ENCODE assay signal across 8 cellular contexts in genomic region chr1:207077470-207078377, GRCh38. TPM values are rescaled to one million over a fixed set of nuclear protein-coding genes. Genes with fewer than 3 reads are reported as not detected.
A peak's percentile ranks its signal among the peaks of the same experiment; 100 is the strongest.
DNase-seq lines count a peak whose midpoint lies in the region; ATAC-seq, FAIRE-seq and TF ChIP-seq lines count a peak whose summit lies in the region.

No MANE protein-coding gene starts in this region.

- H3K4me3 ChIP-seq in HFF-Myc (replicated peaks; ENCODE audit: low read depth, low read length) = no peak overlapping the region
- H3K4me3 ChIP-seq in bronchial epithelial cell (ENCODE audit: low read depth, low read length) = no peak overlapping the region
- H3K4me3 ChIP-seq in keratinocyte (ENCODE audit: control insufficient read depth in 2 of 3, extremely low read depth in 1 of 3, insufficient read depth in 2 of 3, low read depth in 1 of 3, low read length in 3 of 3) = no peak overlapping the region

- no peak overlapping the region for H3K4me3 Mint-ChIP-seq in WTC11

- no peak overlapping the region for H3K9ac ChIP-seq in keratinocyte (ENCODE audit: control insufficient read depth, extremely low read depth, insufficient read depth, low read length)

- H3K36me3 ChIP-seq in bronchial epithelial cell (ENCODE audit: control insufficient read depth, insufficient read depth, low read length) = no peaks in the 10 kb centered on the region
- H3K36me3 ChIP-seq in keratinocyte (ENCODE audit: control insufficient read depth in 2 of 2, extremely low read depth in 1 of 2, insufficient read depth in 2 of 2, low read length in 2 of 2) = peaks cover 6 to 8% of the 10 kb centered on the region in 2 experiments

- H3K9me3 ChIP-seq in keratinocyte (ENCODE audit: control insufficient read depth, low read depth, low read length) = no peaks in the 10 kb centered on the region

- POLR2A ChIA-PET in WTC11 (lab: Charles Lee) = no interaction called here

- no peak overlapping the region for H2AFZ ChIP-seq in keratinocyte (ENCODE audit: control insufficient read depth, low read length)

- CTCF ChIA-PET in WTC11 (lab: Charles Lee) = no interaction called here

- no peak overlapping the region for H3K27ac Mint-ChIP-seq in WTC11

- H3K36me3 Mint-ChIP-seq in WTC11 = peaks cover 4% of the 10 kb centered on the region; the same call in 1 of the 2 replicates

- H3K27ac ChIP-seq in keratinocyte (ENCODE audit: control insufficient read depth, insufficient read depth, low read length) = no peak overlapping the region

- H3K4me1 Mint-ChIP-seq in WTC11 = peaks cover 12% of the 10 kb centered on the region

- H3K79me2 ChIP-seq in keratinocyte (ENCODE audit: control insufficient read depth, insufficient read depth, low read length) = no peaks in the 10 kb centered on the region

- TF ChIP-seq CTCF in HFF-Myc (IDR thresholded peaks at IDR 0.05; ENCODE audit: low read depth, low read length, missing control alignments) (peak; percentile 82), WTC11 (IDR thresholded peaks at IDR 0.05) (peak; percentile 74), bronchial epithelial cell (IDR thresholded peaks at IDR 0.05; ENCODE audit: insufficient read depth, low read length, severe bottlenecking) (peak; percentile 83), keratinocyte (optimal IDR thresholded peaks at IDR 0.05 in 1 of 3, IDR thresholded peaks at IDR 0.05 in 1 of 3, conservative IDR thresholded peaks at IDR 0.05 in 1 of 3; ENCODE audit: extremely low read depth in 1 of 3, insufficient read depth in 2 of 3, low read length in 3 of 3) (peak; percentile 81 to 87 (median 85))

- FAIRE-seq in bronchial epithelial cell (lab: Jason Lieb, UNC) (no peak), keratinocyte (lab: Jason Lieb, UNC) (peak; percentile 97)

- H3K9me3 Mint-ChIP-seq in WTC11 = no peaks in the 10 kb centered on the region

- dilution Hi-C loops in keratinocyte (cut with MboI; ENCODE audit: extremely low pct_ligation_motif_present, low sequenced_read_pairs) = no loop called here

- no peaks in the 10 kb centered on the region for H4K20me1 ChIP-seq in keratinocyte (ENCODE audit: control insufficient read depth, extremely low read depth, insufficient read depth, low read length)

- H3K4me1 ChIP-seq in keratinocyte (ENCODE audit: control insufficient read depth, extremely low read depth, insufficient read depth, low read length) = peaks cover 33% of the 10 kb centered on the region

- H3K4me2 ChIP-seq in keratinocyte (ENCODE audit: control insufficient read depth, extremely low read depth, insufficient read depth, low read depth, low read length) = no peak overlapping the region

- H3K27me3 ChIP-seq in bronchial epithelial cell (ENCODE audit: control insufficient read depth, insufficient read depth, low read length) (no peaks in the 10 kb centered on the region), keratinocyte (ENCODE audit: control insufficient read depth, extremely low read depth, insufficient read depth, low read length) (no peaks in the 10 kb centered on the region)

- peak; percentile 87 for ATAC-seq in WTC11
- ATAC-seq in GM21786 (IDR thresholded peaks at IDR 0.05; ENCODE audit: unreplicated experiment) = no peak

- DNase-seq in DMS114 treated with DMSO at 0.1 percent for 48 hours (lab: John Stamatoyannopoulos, UW; ENCODE audit: unreplicated experiment) (peak; percentile 50), HFF-Myc (ENCODE audit: extremely low read depth, low read depth) (peak; percentile 64), NCI-H2227 (lab: John Stamatoyannopoulos, UW; ENCODE audit: unreplicated experiment) (peak; percentile 78), WTC11 (ENCODE audit: low spot score) (peak; percentile 46), bronchial epithelial cell (ENCODE audit: low read depth) (peak; percentile 84), keratinocyte (ENCODE audit: low read depth, low spot score) (no peak)
- peak; percentile 44 to 68 for DNase-seq in stimulated activated CD4-positive, alpha-beta T cell treated with anti-CD3 and anti-CD28 coated beads, Interleukin-2, amount 100 ng/mL, for 24 hours

- no peaks in the 10 kb centered on the region for H3K27me3 Mint-ChIP-seq in WTC11 (ENCODE audit: low read depth)

- H3K9me1 ChIP-seq in keratinocyte (ENCODE audit: control insufficient read depth, extremely low read depth, insufficient read depth, low read length) = no peaks in the 10 kb centered on the region

TF ChIP-seq in WTC11, 78 proteins besides CTCF, POLR2A, EP300 and RAD21 (continues in another document):
- no peak for TF ChIP-seq MLX (CRISPR knock-in tag; IDR thresholded peaks at IDR 0.05)
- TF ChIP-seq SOX15 (CRISPR knock-in tag; IDR thresholded peaks at IDR 0.05) = no peak
- no peak for TF ChIP-seq ZBTB43 (CRISPR knock-in tag; IDR thresholded peaks at IDR 0.05)
- no peak for TF ChIP-seq MAX (CRISPR knock-in tag; IDR thresholded peaks at IDR 0.05)
- no peak for TF ChIP-seq MXD4 (CRISPR knock-in tag; IDR thresholded peaks at IDR 0.05; ENCODE audit: borderline replicate concordance)

RNA-seq across cellular contexts. Expression of gene C4BPB, which starts 10.9 kb away (rescaled TPM):
- total RNA-seq in WTC11 (2021) = 0.26 to 0.30 TPM in 2 of 3 replicates, not detected in the other
- not detected in 2 replicates for total RNA-seq in bronchial epithelial cell
- polyA plus RNA-seq in keratinocyte = not detected in 3 replicates
- not detected for polyA plus RNA-seq in keratinocyte (2011; ENCODE audit: low read depth)
- polyA plus RNA-seq in keratinocyte (2011; cell fraction: cytosol; rRNA removed) = not detected in 2 replicates
- polyA plus RNA-seq in keratinocyte (2011; cell fraction: nucleus; rRNA removed) = not detected in 2 replicates
- not detected in 2 replicates for polyA plus RNA-seq in keratinocyte (2012; ENCODE audit: low replicate concordance)
- polyA minus RNA-seq in keratinocyte = not detected in 3 replicates
- polyA minus RNA-seq in keratinocyte (2011; cell fraction: cytosol; rRNA and poly(A)+ RNA removed) = 3.5 TPM
- polyA minus RNA-seq in keratinocyte (2011; cell fraction: nucleus; rRNA and poly(A)+ RNA removed) = 1.3 and 1.5 TPM in 2 replicates

RNA-seq across cellular contexts. Expression of gene PFKFB2, which starts 24.6 kb away (rescaled TPM):
- total RNA-seq in WTC11 (2021) (16.8 to 21.0 TPM (median 20.9 TPM) in 3 replicates), bronchial epithelial cell (36.9 and 63.2 TPM in 2 replicates)
- 8.7 to 13.9 TPM (median 12.2 TPM) in 3 replicates for polyA plus RNA-seq in keratinocyte
- polyA plus RNA-seq in keratinocyte (2011; ENCODE audit: low read depth) = 36.2 TPM
- polyA plus RNA-seq in keratinocyte (2011; cell fraction: cytosol; rRNA removed) = 7.0 and 10.5 TPM in 2 replicates
- 22.4 and 25.8 TPM in 2 replicates for polyA plus RNA-seq in keratinocyte (2011; cell fraction: nucleus; rRNA removed)
- polyA plus RNA-seq in keratinocyte (2012; ENCODE audit: low replicate concordance) = 9.1 and 34.8 TPM in 2 replicates
- polyA minus RNA-seq in keratinocyte = 8.6 to 27.5 TPM (median 25.9 TPM) in 3 replicates
- 8.8 TPM for polyA minus RNA-seq in keratinocyte (2011; cell fraction: cytosol; rRNA and poly(A)+ RNA removed)
- polyA minus RNA-seq in keratinocyte (2011; cell fraction: nucleus; rRNA and poly(A)+ RNA removed) = 20.5 and 30.3 TPM in 2 replicates

RNA-seq across cellular contexts. Expression of gene C4BPA, which starts 26.3 kb away (rescaled TPM):
- total RNA-seq in WTC11 (2021) (0.23 to 0.39 TPM (median 0.30 TPM) in 3 replicates), bronchial epithelial cell (not detected in 2 replicates)
- not detected in 3 replicates for polyA plus RNA-seq in keratinocyte
- not detected for polyA plus RNA-seq in keratinocyte (2011; ENCODE audit: low read depth)
- polyA plus RNA-seq in keratinocyte (2011; cell fraction: cytosol; rRNA removed) = not detected in 2 replicates
- not detected in 2 replicates for polyA plus RNA-seq in keratinocyte (2011; cell fraction: nucleus; rRNA removed)
- polyA plus RNA-seq in keratinocyte (2012; ENCODE audit: low replicate concordance) = not detected in 2 replicates
- not detected in 3 replicates for polyA minus RNA-seq in keratinocyte
- polyA minus RNA-seq in keratinocyte (2011; cell fraction: cytosol; rRNA and poly(A)+ RNA removed) = not detected
- polyA minus RNA-seq in keratinocyte (2011; cell fraction: nucleus; rRNA and poly(A)+ RNA removed) = not detected in 2 replicates

RNA-seq across cellular contexts. Expression of gene YOD1, which starts 26.7 kb away (rescaled TPM):
- total RNA-seq in WTC11 (2021) = 9.8 to 12.0 TPM (median 10.2 TPM) in 3 replicates
- 12.8 and 15.3 TPM in 2 replicates for total RNA-seq in bronchial epithelial cell
- 3.2 to 5.2 TPM (median 3.4 TPM) in 3 replicates for polyA plus RNA-seq in keratinocyte
- 93.0 TPM for polyA plus RNA-seq in keratinocyte (2011; ENCODE audit: low read depth)
- 0.71 and 2.0 TPM in 2 replicates for polyA plus RNA-seq in keratinocyte (2011; cell fraction: cytosol; rRNA removed)
- polyA plus RNA-seq in keratinocyte (2011; cell fraction: nucleus; rRNA removed) = 7.1 and 10.2 TPM in 2 replicates
- 4.4 and 38.4 TPM in 2 replicates for polyA plus RNA-seq in keratinocyte (2012; ENCODE audit: low replicate concordance)
- 1.8 to 7.8 TPM (median 3.2 TPM) in 3 replicates for polyA minus RNA-seq in keratinocyte
- polyA minus RNA-seq in keratinocyte (2011; cell fraction: cytosol; rRNA and poly(A)+ RNA removed) = 2.7 TPM
- 8.2 and 14.3 TPM in 2 replicates for polyA minus RNA-seq in keratinocyte (2011; cell fraction: nucleus; rRNA and poly(A)+ RNA removed)

RNA-seq across cellular contexts. Expression of gene C1orf116, which starts 45.2 kb away (rescaled TPM):
- total RNA-seq in WTC11 (2021) = 2.3 to 2.7 TPM (median 2.4 TPM) in 3 replicates
- 20.0 and 29.6 TPM in 2 replicates for total RNA-seq in bronchial epithelial cell
- polyA plus RNA-seq in keratinocyte = 38.8 to 69.2 TPM (median 65.3 TPM) in 3 replicates
- 55.5 TPM for polyA plus RNA-seq in keratinocyte (2011; ENCODE audit: low read depth)
- 46.7 and 49.2 TPM in 2 replicates for polyA plus RNA-seq in keratinocyte (2011; cell fraction: cytosol; rRNA removed)
- polyA plus RNA-seq in keratinocyte (2011; cell fraction: nucleus; rRNA removed) = 136 and 166 TPM in 2 replicates
- polyA plus RNA-seq in keratinocyte (2012; ENCODE audit: low replicate concordance) = 89.2 and 97.4 TPM in 2 replicates
- polyA minus RNA-seq in keratinocyte = 45.2 to 149 TPM (median 67.3 TPM) in 3 replicates
- polyA minus RNA-seq in keratinocyte (2011; cell fraction: cytosol; rRNA and poly(A)+ RNA removed) = 29.2 TPM
- polyA minus RNA-seq in keratinocyte (2011; cell fraction: nucleus; rRNA and poly(A)+ RNA removed) = 65.2 and 94.2 TPM in 2 replicates
